10 cellular contexts compared by ENCODE assay signal in the genomic region with DNA sequence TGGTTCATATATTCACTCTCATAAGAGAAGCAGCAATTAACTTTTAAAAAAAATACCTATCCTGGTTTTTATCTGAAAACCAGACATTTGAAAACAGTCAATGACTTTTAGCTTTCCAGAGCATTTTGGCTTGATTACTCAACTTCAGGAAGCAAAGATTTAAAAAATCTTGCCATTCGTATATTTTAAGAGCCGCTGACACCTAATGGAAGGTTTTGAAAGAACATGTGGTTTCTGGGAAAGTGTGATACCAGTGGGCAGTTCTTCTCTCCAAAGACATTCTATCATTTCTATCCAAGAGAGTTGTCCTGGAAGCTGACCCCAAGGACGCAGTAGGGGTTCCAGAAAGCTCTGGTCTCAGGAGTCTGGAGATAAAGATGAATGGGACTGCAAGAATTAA.
DNase-seq lines count a peak whose midpoint lies in the region; ATAC-seq and TF ChIP-seq lines count a peak whose summit lies in the region.
"Had no signal": no experiment of that assay in that cellular context is flagged by ENCODE, and none has a peak within 500 bp of the region (broad histone marks: within the 10 kb centered on the region; RNA-seq: fewer than 3 reads in every experiment).

No MANE protein-coding gene starts in this region.

- H4K8ac ChIP-seq in IMR-90 (ENCODE audit: low read depth in 2 of 2, low read length in 2 of 2): no peak overlapping the region
- H4K8ac ChIP-seq in neuronal stem cell (ENCODE audit: low read depth, low read length): no peak overlapping the region

- H3K4ac ChIP-seq in IMR-90 (ENCODE audit: low read depth, low read length) (no peak overlapping the region), neuronal stem cell (ENCODE audit: low read length) (no peak overlapping the region)

- no TSS peak for BruUV-seq in IMR-90 (replicated peaks; lab: Mats Ljungman, UMichigan)

- peak; percentile 58 for TF ChIP-seq RAD21 in IMR-90 (IDR thresholded peaks at IDR 0.05; ENCODE audit: low read length)

- H3K56ac ChIP-seq in IMR-90 (ENCODE audit: extremely low read depth, insufficient read depth, low read length): no peak overlapping the region

- no CpG with 5 or more reads among the region's 3 CpGs for WGBS in IMR-90 (ENCODE audit: extremely low coverage in 2 of 2, insufficient read length in 1 of 2), 2 experiments
- WGBS in neuronal stem cell (ENCODE audit: extremely low coverage in 2 of 2, insufficient read length in 2 of 2, insufficient replicate concordance in 1 of 2), 2 donors: no CpG with 5 or more reads among the region's 3 CpGs

- dilution Hi-C loops in IMR-90 (cut with HindIII; ENCODE audit: low sequenced_read_pairs, unreplicated experiment): no loop called here

- H3K27me3 ChIP-seq in IMR-90 (ENCODE audit: control insufficient read depth, insufficient read depth, low read length): peaks cover 4% of the 10 kb centered on the region
- H3K27me3 ChIP-seq in adipocyte (replicated peaks; ENCODE audit: control insufficient read depth, insufficient read depth, low read length): no peaks in the 10 kb centered on the region
- H3K27me3 ChIP-seq in kidney epithelial cell (ENCODE audit: control insufficient read depth, insufficient read depth, low read length): no peaks in the 10 kb centered on the region
- H3K27me3 ChIP-seq in neuronal stem cell (ENCODE audit: control insufficient read depth in 3 of 3, insufficient read depth in 3 of 3, low read depth in 1 of 3, low read length in 3 of 3): no peaks in the 10 kb centered on the region

- H3K36me3 ChIP-seq in IMR-90 (ENCODE audit: control insufficient read depth, insufficient read depth, low read length) (no peaks in the 10 kb centered on the region), adipocyte (ENCODE audit: control insufficient read depth, insufficient read depth, low read length, severe bottlenecking) (no peaks in the 10 kb centered on the region), kidney epithelial cell (ENCODE audit: control insufficient read depth, insufficient read depth, low read length) (no peaks in the 10 kb centered on the region), neuronal stem cell (replicated peaks in 1 of 2; ENCODE audit: control insufficient read depth in 2 of 2, insufficient read depth in 2 of 2, low read length in 2 of 2) (no peaks in the 10 kb centered on the region)

- TF ChIP-seq POLR2A in IMR-90 (IDR thresholded peaks at IDR 0.05; ENCODE audit: low read depth, low read length): no peak

- no peak overlapping the region for H3K27ac ChIP-seq in IMR-90 (ENCODE audit: insufficient read depth, low read length)
- H3K27ac ChIP-seq in neuronal stem cell (replicated peaks; ENCODE audit: low read length): no peak overlapping the region

- intact Hi-C loops in IMR-90 (cut with micrococcal nuclease): loop anchor here (1.0 to 10.0 kb wide), 4 partner anchors 298 to 1232 kb away; no protein-coding TSS in a partner anchor

- TF ChIP-seq CTCF in IMR-90 (conservative IDR thresholded peaks at IDR 0.05; ENCODE audit: low read depth, low read length) (peak; percentile 47), kidney epithelial cell (IDR thresholded peaks at IDR 0.05; ENCODE audit: insufficient read depth, low read length, poor library complexity, severe bottlenecking) (peak; percentile 36)

- H3K4me2 ChIP-seq in IMR-90 (ENCODE audit: low read depth, low read length) (no peak overlapping the region), neuronal stem cell (ENCODE audit: insufficient read depth, low read length, poor library complexity, severe bottlenecking) (no peak overlapping the region)

- H3K79me1 ChIP-seq in IMR-90 (ENCODE audit: low read depth in 1 of 2, low read length in 2 of 2) (no peaks in the 10 kb centered on the region), neuronal stem cell (ENCODE audit: low read depth, low read length) (no peaks in the 10 kb centered on the region)

- H3K18ac ChIP-seq in IMR-90 (ENCODE audit: low read depth, low read length): no peak overlapping the region
- H3K18ac ChIP-seq in neuronal stem cell (ENCODE audit: low read length): no peak overlapping the region

- DNase-seq in AG08396 (ENCODE audit: low spot score) (peak; percentile 16), IMR-90 (peak; percentile 59), adipocyte (ENCODE audit: low read depth) (peak; percentile 72), kidney epithelial cell (ENCODE audit: low read depth) (no peak), MV-4-11 (lab: John Stamatoyannopoulos, UW) (no peak), 8988T (no peak), neuronal stem cell (ENCODE audit: low spot score) (no peak)
- DNase-seq: mucosa of descending colon, SHP77 had no signal

- H2AK5ac ChIP-seq in IMR-90 (ENCODE audit: low read depth, low read length) (no peak overlapping the region), neuronal stem cell (ENCODE audit: low read depth, low read length) (no peak overlapping the region)

- H4K5ac ChIP-seq in IMR-90 (ENCODE audit: low read depth, low read length): no peak overlapping the region

- H3K14ac ChIP-seq in IMR-90 (replicated peaks; ENCODE audit: low read depth, low read length) (no peak overlapping the region), neuronal stem cell (ENCODE audit: low read length) (no peak overlapping the region)

- H3K9me3 ChIP-seq in IMR-90 (ENCODE audit: control insufficient read depth, insufficient read depth, low read length) (no peaks in the 10 kb centered on the region), adipocyte (ENCODE audit: control insufficient read depth, low read length) (no peaks in the 10 kb centered on the region), neuronal stem cell (replicated peaks in 1 of 2; ENCODE audit: control insufficient read depth in 2 of 2, insufficient read depth in 1 of 2, low read depth in 1 of 2, low read length in 2 of 2) (no peaks in the 10 kb centered on the region)
- H3K9me3 ChIP-seq: mucosa of descending colon had no signal

- POLR2A ChIA-PET in IMR-90 (lab: Charles Lee; ENCODE audit: unreplicated experiment): no interaction called here

- no peak overlapping the region for H3K4me3 ChIP-seq in IMR-90 (ENCODE audit: insufficient read depth, low read depth, low read length)
- H3K4me3 ChIP-seq in adipocyte (ENCODE audit: low read length): no peak overlapping the region
- no peak overlapping the region for H3K4me3 ChIP-seq in kidney epithelial cell (ENCODE audit: low read depth, low read length)
- H3K4me3 ChIP-seq in neuronal stem cell (ENCODE audit: low read length in 2 of 2): no peak overlapping the region
- H3K4me3 ChIP-seq: mucosa of descending colon had no signal

- H2BK5ac ChIP-seq in IMR-90 (ENCODE audit: low read depth, low read length, poor library complexity, severe bottlenecking) (no peak overlapping the region), neuronal stem cell (ENCODE audit: low read length) (no peak overlapping the region)

- no peaks in the 10 kb centered on the region for H3K9me1 ChIP-seq in IMR-90 (ENCODE audit: insufficient read depth, low read length)

- H4K20me1 ChIP-seq in IMR-90 (ENCODE audit: insufficient read depth, low read length): no peaks in the 10 kb centered on the region

- H2BK15ac ChIP-seq in IMR-90 (ENCODE audit: low read depth, low read length): no peak overlapping the region
- H2BK15ac ChIP-seq in neuronal stem cell (ENCODE audit: low read length): no peak overlapping the region

- CTCF ChIA-PET in IMR-90 (lab: Yijun Ruan, JAX): interaction anchor here (1.2 to 1.5 kb wide), 2 partner anchors 76 to 297 kb away, joined by 3 to 4 read pairs; no protein-coding TSS in a partner anchor

- no peak overlapping the region for H2BK12ac ChIP-seq in neuronal stem cell (ENCODE audit: low read length)

- H2BK20ac ChIP-seq in IMR-90 (ENCODE audit: low read depth, low read length): no peak overlapping the region

- H2BK120ac ChIP-seq in IMR-90 (ENCODE audit: low read depth, low read length) (no peak overlapping the region), neuronal stem cell (ENCODE audit: low read depth, low read length) (no peak overlapping the region)

- H3K4me1 ChIP-seq in IMR-90 (ENCODE audit: control insufficient read depth, insufficient read depth, low read length) (no peaks in the 10 kb centered on the region; the same call in 1 of the 2 replicates), adipocyte (ENCODE audit: control insufficient read depth, insufficient read depth, low read length) (peaks cover 8% of the 10 kb centered on the region), neuronal stem cell (ENCODE audit: control insufficient read depth in 2 of 2, insufficient read depth in 1 of 2, low read depth in 1 of 2, low read length in 2 of 2) (peaks cover 0 to 7% of the 10 kb centered on the region in 2 donors)

- H2AK9ac ChIP-seq in IMR-90 (replicated peaks; ENCODE audit: low read depth, low read length, poor library complexity): no peak overlapping the region

- H3K9ac ChIP-seq in IMR-90 (ENCODE audit: low read depth, low read length) (no peak overlapping the region), adipocyte (ENCODE audit: low read length) (no peak overlapping the region), neuronal stem cell (ENCODE audit: low read depth, low read length, poor library complexity) (no peak overlapping the region)

- no peak overlapping the region for H4K91ac ChIP-seq in IMR-90 (ENCODE audit: insufficient read depth, low read depth, low read length)
- H4K91ac ChIP-seq in neuronal stem cell (ENCODE audit: low read depth, low read length, poor library complexity): no peak overlapping the region

- ATAC-seq in IMR-90 (ENCODE audit: low read depth): peak; percentile 51
- ATAC-seq in GM19455 (IDR thresholded peaks at IDR 0.05; ENCODE audit: unreplicated experiment): no peak
- ATAC-seq: mucosa of descending colon had no signal

- no peak overlapping the region for H2AFZ ChIP-seq in IMR-90 (replicated peaks; ENCODE audit: low read length, poor library complexity)
- no peak overlapping the region for H2AFZ ChIP-seq in neuronal stem cell (ENCODE audit: low read length)

- no peak overlapping the region for H3K23ac ChIP-seq in IMR-90 (ENCODE audit: low read depth, low read length)
- H3K23ac ChIP-seq in neuronal stem cell (ENCODE audit: low read depth, low read length, poor library complexity): no peak overlapping the region

- in situ Hi-C loops in IMR-90 (cut with MboI; ENCODE audit: low sequenced_read_pairs): loop anchor here (25.0 kb wide), 1 partner anchor 1155 kb away; no protein-coding TSS in a partner anchor

TF ChIP-seq in IMR-90, 13 proteins besides CTCF, POLR2A, EP300 and RAD21 (continues in another document):
- TF ChIP-seq RCOR1 (IDR thresholded peaks at IDR 0.05; ENCODE audit: insufficient replicate concordance, low read length): no peak
- no peak for TF ChIP-seq USF2 (IDR thresholded peaks at IDR 0.05; ENCODE audit: low read depth, low read length)

Comparison
In these comparisons a context has a peak if more than half of its experiments do, and no peak if none do; other contexts are left out.
1. DNase-seq: peak in AG08396 (single experiment), IMR-90 (single experiment) and adipocyte (single experiment); none in kidney epithelial cell (single experiment), MV-4-11 (single experiment), 8988T (single experiment) and neuronal stem cell (single experiment).